In the genomic region with DNA sequence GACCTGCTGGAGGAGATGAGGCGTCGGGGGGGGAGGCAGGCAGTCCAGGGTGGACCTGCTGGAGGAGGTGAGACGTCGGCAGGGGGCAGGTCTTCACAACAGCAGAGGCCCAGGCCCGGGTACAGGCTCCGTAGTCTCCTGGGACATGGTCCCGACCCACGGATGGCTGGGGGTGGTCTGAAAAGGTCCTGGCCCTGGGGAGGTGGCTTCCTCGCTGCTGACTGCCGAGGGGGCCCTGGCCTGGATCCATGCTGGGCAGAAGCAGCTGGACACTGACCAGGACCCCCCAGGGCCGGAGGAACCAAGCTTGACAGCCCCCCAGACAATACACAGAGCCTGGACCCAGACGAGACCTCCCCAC, we compare ENCODE assay signal across 1 cellular context.
TF ChIP-seq lines count a peak whose summit lies in the region.

No MANE protein-coding gene starts in this region.

TF ChIP-seq in endothelial cell of umbilical vein, 7 proteins besides CTCF, POLR2A, EP300 and RAD21:
- TF ChIP-seq POLR2AphosphoS5 (IDR thresholded peaks at IDR 0.05; ENCODE audit: insufficient read depth, low read depth, low read length) (peak; percentile 83), MYC (IDR thresholded peaks at IDR 0.05; ENCODE audit: low read depth, low read length) (no peak), GATA2 (IDR thresholded peaks at IDR 0.05; ENCODE audit: insufficient read depth, insufficient read length, low read depth, low read length) (no peak)
- TF ChIP-seq, protein P1, sequence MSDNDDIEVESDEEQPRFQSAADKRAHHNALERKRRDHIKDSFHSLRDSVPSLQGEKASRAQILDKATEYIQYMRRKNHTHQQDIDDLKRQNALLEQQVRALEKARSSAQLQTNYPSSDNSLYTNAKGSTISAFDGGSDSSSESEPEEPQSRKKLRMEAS (IDR thresholded peaks at IDR 0.05; ENCODE audit: insufficient read depth, insufficient read length) = no peak
